3 cellular contexts compared by ENCODE assay signal in the genomic region with DNA sequence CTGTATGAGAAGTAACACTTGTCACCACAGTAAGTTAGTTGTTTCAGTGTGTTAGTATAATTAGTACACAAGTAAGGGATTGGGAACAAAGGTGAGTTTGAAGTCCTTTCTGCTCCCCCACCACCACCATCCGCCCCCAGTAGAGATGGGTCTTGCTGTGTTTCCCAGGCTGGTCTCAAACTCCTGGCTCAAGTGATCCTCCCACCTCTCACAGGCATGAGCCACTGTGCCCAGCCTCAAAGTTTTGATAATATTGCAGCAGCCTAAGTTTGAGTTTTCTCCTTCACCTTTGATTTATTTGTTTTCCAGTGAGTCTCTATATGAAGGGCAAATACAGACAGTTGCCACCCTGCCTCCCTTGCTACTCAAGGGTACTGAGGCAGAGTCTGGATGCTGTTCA.
TF ChIP-seq lines count a peak whose summit lies in the region.

No MANE protein-coding gene starts in this region.

TF ChIP-seq in SK-N-SH, 30 proteins besides CTCF, POLR2A, EP300 and RAD21:
- TF ChIP-seq NFIC (IDR thresholded peaks at IDR 0.05; ENCODE audit: borderline replicate concordance), result no peak
- no peak for TF ChIP-seq POLR2AphosphoS5 (IDR thresholded peaks at IDR 0.05; ENCODE audit: low read depth, low read length)
- TF ChIP-seq, protein P1, sequence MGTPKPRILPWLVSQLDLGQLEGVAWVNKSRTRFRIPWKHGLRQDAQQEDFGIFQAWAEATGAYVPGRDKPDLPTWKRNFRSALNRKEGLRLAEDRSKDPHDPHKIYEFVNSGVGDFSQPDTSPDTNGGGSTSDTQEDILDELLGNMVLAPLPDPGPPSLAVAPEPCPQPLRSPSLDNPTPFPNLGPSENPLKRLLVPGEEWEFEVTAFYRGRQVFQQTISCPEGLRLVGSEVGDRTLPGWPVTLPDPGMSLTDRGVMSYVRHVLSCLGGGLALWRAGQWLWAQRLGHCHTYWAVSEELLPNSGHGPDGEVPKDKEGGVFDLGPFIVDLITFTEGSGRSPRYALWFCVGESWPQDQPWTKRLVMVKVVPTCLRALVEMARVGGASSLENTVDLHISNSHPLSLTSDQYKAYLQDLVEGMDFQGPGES (IDR thresholded peaks at IDR 0.05; ENCODE audit: low read depth, low read length), result no peak
- TF ChIP-seq TAF1 (IDR thresholded peaks at IDR 0.05; ENCODE audit: borderline replicate concordance, low read depth, low read length), result no peak
- TF ChIP-seq SMC3 (IDR thresholded peaks at IDR 0.05; ENCODE audit: low read depth, low read length), result no peak
- no peak for TF ChIP-seq GABPA (IDR thresholded peaks at IDR 0.05; ENCODE audit: low read depth)
- no peak for TF ChIP-seq REST (IDR thresholded peaks at IDR 0.05; ENCODE audit: low read depth, low read length)
- no peak for TF ChIP-seq TEAD4 (IDR thresholded peaks at IDR 0.05; ENCODE audit: borderline replicate concordance, insufficient read depth)
- TF ChIP-seq USF1 (IDR thresholded peaks at IDR 0.05; ENCODE audit: borderline replicate concordance, low read depth), result no peak
- TF ChIP-seq RXRA (IDR thresholded peaks at IDR 0.05; ENCODE audit: borderline replicate concordance, low read depth), result no peak
- no peak for TF ChIP-seq RCOR1 (IDR thresholded peaks at IDR 0.05; ENCODE audit: low read length)
- TF ChIP-seq FOXM1 (IDR thresholded peaks at IDR 0.05; ENCODE audit: low read depth), result no peak
- TF ChIP-seq, protein P2, sequence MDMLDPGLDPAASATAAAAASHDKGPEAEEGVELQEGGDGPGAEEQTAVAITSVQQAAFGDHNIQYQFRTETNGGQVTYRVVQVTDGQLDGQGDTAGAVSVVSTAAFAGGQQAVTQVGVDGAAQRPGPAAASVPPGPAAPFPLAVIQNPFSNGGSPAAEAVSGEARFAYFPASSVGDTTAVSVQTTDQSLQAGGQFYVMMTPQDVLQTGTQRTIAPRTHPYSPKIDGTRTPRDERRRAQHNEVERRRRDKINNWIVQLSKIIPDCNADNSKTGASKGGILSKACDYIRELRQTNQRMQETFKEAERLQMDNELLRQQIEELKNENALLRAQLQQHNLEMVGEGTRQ (IDR thresholded peaks at IDR 0.05; ENCODE audit: borderline replicate concordance, low read depth, low read length), result no peak

TF ChIP-seq in SK-N-SH treated with all-trans-retinoic acid at 6 μM for 48 hours, 23 proteins besides CTCF, POLR2A, EP300 and RAD21:
- no peak for TF ChIP-seq CSRNP3 (CRISPR knock-in tag; IDR thresholded peaks at IDR 0.05)
- no peak for TF ChIP-seq RARB (CRISPR knock-in tag; IDR thresholded peaks at IDR 0.05)
- no peak for TF ChIP-seq SNAI2 (CRISPR knock-in tag; IDR thresholded peaks at IDR 0.05)
- no peak for TF ChIP-seq ZNF8 (CRISPR knock-in tag; IDR thresholded peaks at IDR 0.05)
- TF ChIP-seq, protein P3, sequence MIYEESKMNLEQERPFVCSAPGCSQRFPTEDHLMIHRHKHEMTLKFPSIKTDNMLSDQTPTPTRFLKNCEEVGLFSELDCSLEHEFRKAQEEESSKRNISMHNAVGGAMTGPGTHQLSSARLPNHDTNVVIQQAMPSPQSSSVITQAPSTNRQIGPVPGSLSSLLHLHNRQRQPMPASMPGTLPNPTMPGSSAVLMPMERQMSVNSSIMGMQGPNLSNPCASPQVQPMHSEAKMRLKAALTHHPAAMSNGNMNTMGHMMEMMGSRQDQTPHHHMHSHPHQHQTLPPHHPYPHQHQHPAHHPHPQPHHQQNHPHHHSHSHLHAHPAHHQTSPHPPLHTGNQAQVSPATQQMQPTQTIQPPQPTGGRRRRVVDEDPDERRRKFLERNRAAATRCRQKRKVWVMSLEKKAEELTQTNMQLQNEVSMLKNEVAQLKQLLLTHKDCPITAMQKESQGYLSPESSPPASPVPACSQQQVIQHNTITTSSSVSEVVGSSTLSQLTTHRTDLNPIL (CRISPR knock-in tag; IDR thresholded peaks at IDR 0.05; ENCODE audit: low read depth), result no peak
- TF ChIP-seq ZFP3 (CRISPR knock-in tag; IDR thresholded peaks at IDR 0.05), result no peak
- TF ChIP-seq ISL1 (CRISPR knock-in tag; IDR thresholded peaks at IDR 0.05), result no peak
- no peak for TF ChIP-seq PPARA (CRISPR knock-in tag; IDR thresholded peaks at IDR 0.05; ENCODE audit: borderline replicate concordance)
- TF ChIP-seq ARNTL (CRISPR knock-in tag; IDR thresholded peaks at IDR 0.05; ENCODE audit: borderline replicate concordance, low read depth), result no peak
- no peak for TF ChIP-seq ZC3H10 (CRISPR knock-in tag; IDR thresholded peaks at IDR 0.05)
TF ChIP-seq in SK-N-SH treated with all-trans-retinoic acid at 6 μM for 48 hours: peak in this region for 0.

TF ChIP-seq in endothelial cell of umbilical vein, 7 proteins besides CTCF, POLR2A, EP300 and RAD21 (continued from another document):
- TF ChIP-seq, protein P4, sequence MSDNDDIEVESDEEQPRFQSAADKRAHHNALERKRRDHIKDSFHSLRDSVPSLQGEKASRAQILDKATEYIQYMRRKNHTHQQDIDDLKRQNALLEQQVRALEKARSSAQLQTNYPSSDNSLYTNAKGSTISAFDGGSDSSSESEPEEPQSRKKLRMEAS (IDR thresholded peaks at IDR 0.05; ENCODE audit: insufficient read depth, insufficient read length), result no peak
- TF ChIP-seq GATA2 (IDR thresholded peaks at IDR 0.05; ENCODE audit: insufficient read depth, insufficient read length, low read depth, low read length) (no peak), FOS (IDR thresholded peaks at IDR 0.05; ENCODE audit: borderline replicate concordance, insufficient read depth, low read length) (no peak), MYC (IDR thresholded peaks at IDR 0.05; ENCODE audit: low read depth, low read length) (no peak), POLR2AphosphoS5 (IDR thresholded peaks at IDR 0.05; ENCODE audit: insufficient read depth, low read depth, low read length) (no peak), EZH2 (IDR thresholded peaks at IDR 0.05; ENCODE audit: borderline replicate concordance, low read depth, low read length, severe bottlenecking) (no peak)
